Comparison of ENCODE assay signal across 1 cellular context in genomic region chr6:37548067-37548674, GRCh38.
TF ChIP-seq lines count a peak whose summit lies in the region.

No MANE protein-coding gene starts in this region.

TF ChIP-seq in endothelial cell of umbilical vein, 7 proteins besides CTCF, POLR2A, EP300 and RAD21:
- no peak for TF ChIP-seq MAX (IDR thresholded peaks at IDR 0.05; ENCODE audit: insufficient read depth, insufficient read length)
- TF ChIP-seq EZH2 (IDR thresholded peaks at IDR 0.05; ENCODE audit: borderline replicate concordance, low read depth, low read length, severe bottlenecking): no peak
- TF ChIP-seq JUN (IDR thresholded peaks at IDR 0.05; ENCODE audit: borderline replicate concordance, insufficient read depth, insufficient read length, low read depth): no peak
- no peak for TF ChIP-seq POLR2AphosphoS5 (IDR thresholded peaks at IDR 0.05; ENCODE audit: insufficient read depth, low read depth, low read length)
- no peak for TF ChIP-seq GATA2 (IDR thresholded peaks at IDR 0.05; ENCODE audit: insufficient read depth, insufficient read length, low read depth, low read length)
- TF ChIP-seq FOS (IDR thresholded peaks at IDR 0.05; ENCODE audit: borderline replicate concordance, insufficient read depth, low read length): no peak
- TF ChIP-seq MYC (IDR thresholded peaks at IDR 0.05; ENCODE audit: low read depth, low read length): no peak
